ENCODE assay signal across 22 cellular contexts in the genomic region with DNA sequence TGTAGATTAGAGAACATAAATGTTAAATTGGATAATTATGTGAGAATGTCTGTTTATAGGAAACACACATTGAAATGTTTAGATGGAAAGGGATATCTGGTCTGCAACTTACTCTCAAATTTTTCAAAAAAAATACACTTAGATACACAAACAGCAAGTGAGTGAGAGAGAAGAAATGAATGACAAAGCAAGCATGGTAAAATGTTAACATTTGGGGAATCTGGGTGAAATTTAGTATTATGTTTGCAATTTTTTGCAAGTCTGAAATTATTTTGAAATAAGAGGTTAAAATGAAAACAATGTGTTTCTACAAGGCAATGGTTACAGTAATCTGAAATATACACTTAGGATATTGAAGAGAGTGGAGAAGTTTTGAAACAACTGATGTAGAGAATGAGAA.
A peak's percentile ranks its signal among the peaks of the same experiment; 100 is the strongest.
DNase-seq lines count a peak whose midpoint lies in the region; ATAC-seq and TF ChIP-seq lines count a peak whose summit lies in the region.
"Had no signal": no experiment of that assay in that cellular context is flagged by ENCODE, and none has a peak within 500 bp of the region (broad histone marks: within the 10 kb centered on the region; RNA-seq: fewer than 3 reads in every experiment).

No MANE protein-coding gene starts in this region.

- DNase-seq in adipocyte (ENCODE audit: low read depth) (peak; percentile 4), fibroblast of gingiva (ENCODE audit: low read depth) (peak; percentile 51), COLO829 (ENCODE audit: low spot score) (no peak)
- DNase-seq in natural killer cell treated with Interleukin-12 subunit alpha and Interleukin-12 subunit beta and Interleukin-15 and Interleukin-18, amount 100 ng/mL, for 72 hours (ENCODE audit: low spot score): no peak
- no peak for DNase-seq in CD4-positive, alpha-beta T cell
- DNase-seq: 8988T; ACHN; BE2C; C1 segment of cervical spinal cord; CD4-positive, CD25-positive, alpha-beta regulatory T cell; CD8-positive, alpha-beta T cell; COR-L47; DMS 273 treated with DMSO at 0.1 percent for 48 hours; DMS153; DMS53; DMS79; DND-41; EL; GDM1 had no signal

- no peak for ATAC-seq in natural killer cell treated with Interleukin-12 subunit alpha and Interleukin-12 subunit beta and Interleukin-15 and Interleukin-18, amount 100 ng/mL, for 72 hours
- no peak for ATAC-seq in CD4-positive, alpha-beta T cell (ENCODE audit: poor library complexity)
- ATAC-seq: CD8-positive, alpha-beta T cell; GM12878 had no signal

- H3K27me3 ChIP-seq in adipocyte (replicated peaks; ENCODE audit: control insufficient read depth, insufficient read depth, low read length): no peaks in the 10 kb centered on the region
- H3K27me3 ChIP-seq in CD4-positive, alpha-beta T cell (ENCODE audit: control insufficient read depth, insufficient read depth, low read length): no peaks in the 10 kb centered on the region
- H3K27me3 ChIP-seq: BE2C, BLaER1 had no signal

- H3K9ac ChIP-seq in adipocyte (ENCODE audit: low read length): no peak overlapping the region
- H3K9ac ChIP-seq: BLaER1 had no signal

- peaks cover 6% of the 10 kb centered on the region for H3K36me3 ChIP-seq in adipocyte (ENCODE audit: control insufficient read depth, insufficient read depth, low read length, severe bottlenecking)

- CTCF ChIA-PET in CD4-positive, alpha-beta T cell (lab: Charles Lee): no interaction called here

- intact Hi-C loops in CD4-positive, alpha-beta T cell (cut with DNase I, micrococcal nuclease): no loop called here

- H3K4me1 ChIP-seq in adipocyte (ENCODE audit: control insufficient read depth, insufficient read depth, low read length): no peaks in the 10 kb centered on the region
- H3K4me1 ChIP-seq: BE2C, BLaER1 had no signal

- H3K9me3 ChIP-seq in adipocyte (ENCODE audit: control insufficient read depth, low read length): no peaks in the 10 kb centered on the region
- no peaks in the 10 kb centered on the region for H3K9me3 ChIP-seq in CD4-positive, alpha-beta T cell (ENCODE audit: control insufficient read depth, low read length)
- H3K9me3 ChIP-seq: BE2C, BLaER1 had no signal

- no peaks in the 10 kb centered on the region for H3K27me3 Mint-ChIP-seq in natural killer cell treated with Interleukin-12 subunit alpha and Interleukin-12 subunit beta and Interleukin-15 and Interleukin-18, amount 100 ng/mL, for 72 hours
- H3K27me3 Mint-ChIP-seq in CD4-positive, alpha-beta T cell: no peaks in the 10 kb centered on the region

- TF ChIP-seq CTCF in CD4-positive, alpha-beta T cell (IDR thresholded peaks at IDR 0.05): no peak

- no peak overlapping the region for H3K4me3 ChIP-seq in adipocyte (ENCODE audit: low read length)
- H3K4me3 ChIP-seq: BLaER1, GM12878 had no signal

- POLR2A ChIA-PET in CD4-positive, alpha-beta T cell (lab: Charles Lee): no interaction called here

- H3K9me3 Mint-ChIP-seq in natural killer cell treated with Interleukin-12 subunit alpha and Interleukin-12 subunit beta and Interleukin-15 and Interleukin-18, amount 100 ng/mL, for 72 hours: peaks cover 2% of the 10 kb centered on the region
- no peaks in the 10 kb centered on the region for H3K9me3 Mint-ChIP-seq in CD4-positive, alpha-beta T cell
- H3K9me3 Mint-ChIP-seq: CD14-positive monocyte; CD8-positive, alpha-beta T cell had no signal

- no peak overlapping the region for H3K4me3 Mint-ChIP-seq in natural killer cell treated with Interleukin-12 subunit alpha and Interleukin-12 subunit beta and Interleukin-15 and Interleukin-18, amount 100 ng/mL, for 72 hours
- no peak overlapping the region for H3K4me3 Mint-ChIP-seq in CD4-positive, alpha-beta T cell
- H3K4me3 Mint-ChIP-seq: CD14-positive monocyte; CD4-positive, CD25-positive, alpha-beta regulatory T cell; CD8-positive, alpha-beta T cell had no signal

- H3K27ac Mint-ChIP-seq in natural killer cell treated with Interleukin-12 subunit alpha and Interleukin-12 subunit beta and Interleukin-15 and Interleukin-18, amount 100 ng/mL, for 72 hours: no peak overlapping the region
- H3K27ac Mint-ChIP-seq in CD4-positive, alpha-beta T cell: no peak overlapping the region
- H3K27ac Mint-ChIP-seq: CD14-positive monocyte; CD4-positive, CD25-positive, alpha-beta regulatory T cell; CD8-positive, alpha-beta T cell had no signal

- H3K36me3 Mint-ChIP-seq in natural killer cell treated with Interleukin-12 subunit alpha and Interleukin-12 subunit beta and Interleukin-15 and Interleukin-18, amount 100 ng/mL, for 72 hours: no peaks in the 10 kb centered on the region
- H3K36me3 Mint-ChIP-seq in CD4-positive, alpha-beta T cell (ENCODE audit: low read depth): peaks cover 18% of the 10 kb centered on the region
- H3K36me3 Mint-ChIP-seq: CD4-positive, CD25-positive, alpha-beta regulatory T cell had no signal

- no peaks in the 10 kb centered on the region for H3K4me1 Mint-ChIP-seq in natural killer cell treated with Interleukin-12 subunit alpha and Interleukin-12 subunit beta and Interleukin-15 and Interleukin-18, amount 100 ng/mL, for 72 hours (ENCODE audit: low read depth in 2 of 2)
- no peaks in the 10 kb centered on the region for H3K4me1 Mint-ChIP-seq in CD4-positive, alpha-beta T cell (ENCODE audit: low read depth)
- H3K4me1 Mint-ChIP-seq: CD14-positive monocyte; CD4-positive, CD25-positive, alpha-beta regulatory T cell had no signal

- no peak overlapping the region for H3K27ac ChIP-seq in CD4-positive, alpha-beta T cell (ENCODE audit: low read depth, low read length)
- H3K27ac ChIP-seq: BLaER1 had no signal

Comparison
In these comparisons a context has a peak if more than half of its experiments do, and no peak if none do; other contexts are left out.
1. DNase-seq: peak in adipocyte (single experiment) and fibroblast of gingiva (single experiment); none in natural killer cell treated with Interleukin-12 subunit alpha and Interleukin-12 subunit beta and Interleukin-15 and Interleukin-18, amount 100 ng/mL, for 72 hours (single experiment), COLO829 (single experiment) and CD4-positive, alpha-beta T cell (0 of 10).